Comparison of ENCODE assay signal across 18 cellular contexts in genomic region chr11:1121343-1122331, GRCh38. TPM values are rescaled to one million over a fixed set of nuclear protein-coding genes. Genes with fewer than 3 reads are reported as not detected.
DNase-seq lines count a peak whose midpoint lies in the region; ATAC-seq and TF ChIP-seq lines count a peak whose summit lies in the region.
"Had no signal": no experiment of that assay in that cellular context is flagged by ENCODE, and none has a peak within 500 bp of the region (broad histone marks: within the 10 kb centered on the region; RNA-seq: fewer than 3 reads in every experiment).

No MANE protein-coding gene starts in this region.

- no peak overlapping the region for H3K4me3 Mint-ChIP-seq in activated CD4-positive, alpha-beta T cell treated with anti-CD3 and anti-CD28 coated beads for 36 hours
- H3K4me3 Mint-ChIP-seq: CD8-positive, alpha-beta T cell; GM23338; naive thymus-derived CD4-positive, alpha-beta T cell had no signal

- H3K9me3 Mint-ChIP-seq in activated CD4-positive, alpha-beta T cell treated with anti-CD3 and anti-CD28 coated beads for 36 hours (ENCODE audit: low read depth), result peaks cover 7% of the 10 kb centered on the region
- H3K9me3 Mint-ChIP-seq: CD8-positive, alpha-beta T cell; GM23338 had no signal

- no peak overlapping the region for H3K9ac ChIP-seq in GM23248

- H3F3A ChIP-seq in GM23248 (ENCODE audit: insufficient read depth), result no peaks in the 10 kb centered on the region

- WGBS in GM23248 (ENCODE audit: low coverage in 1 of 2, low lambda C conversion rate in 2 of 2, missing lambda C conversion rate in 2 of 2), 2 experiments, result 48 to 53% methylated on average over 30 to 36 of the region's 37 CpGs

- H3K36me3 Mint-ChIP-seq in activated CD4-positive, alpha-beta T cell treated with anti-CD3 and anti-CD28 coated beads for 36 hours (ENCODE audit: low read depth), result no peaks in the 10 kb centered on the region
- H3K36me3 Mint-ChIP-seq: CD8-positive, alpha-beta T cell had no signal

- ATAC-seq in activated CD4-positive, alpha-beta T cell treated with anti-CD3 and anti-CD28 coated beads for 36 hours, result no peak
- ATAC-seq in GM18907 (IDR thresholded peaks at IDR 0.05; ENCODE audit: unreplicated experiment), result no peak
- ATAC-seq: CD8-positive, alpha-beta T cell; GM23338; left lobe of liver had no signal

- intact Hi-C loops in activated CD4-positive, alpha-beta T cell treated with anti-CD3 and anti-CD28 coated beads for 36 hours (cut with DNase I, micrococcal nuclease), result no loop called here
- intact Hi-C loops in posterior vena cava (cut with DNase I), result no loop called here

- H3K9me2 ChIP-seq in GM23248 (ENCODE audit: insufficient read depth), result no peaks in the 10 kb centered on the region

- H3K9me3 ChIP-seq in GM23248 (ENCODE audit: low read depth), result no peaks in the 10 kb centered on the region

- no peak overlapping the region for H3K4me2 ChIP-seq in GM23248 (ENCODE audit: unreplicated experiment)
- H3K4me2 ChIP-seq: GM23338, hepatocyte had no signal

- no peak overlapping the region for H3K4me3 ChIP-seq in GM23248
- no peak overlapping the region for H3K4me3 ChIP-seq in fibroblast of mammary gland (ENCODE audit: control insufficient read depth, low read depth, low read length)
- H3K4me3 ChIP-seq: GM23338, hepatocyte, SK-N-MC had no signal

- no peak overlapping the region for H3K27ac ChIP-seq in GM23248
- H3K27ac ChIP-seq: hepatocyte, SK-N-MC had no signal

- H3K36me3 ChIP-seq in GM23248 (ENCODE audit: low read depth), result no peaks in the 10 kb centered on the region

- peak; percentile 3 for DNase-seq in activated CD4-positive, alpha-beta T cell treated with anti-CD3 and anti-CD28 coated beads for 36 hours
- no peak for DNase-seq in activated CD4-positive, alpha-beta T cell treated with anti-CD3 and anti-CD28 coated beads, Interleukin-2, amount 50 U/mL, for 48 hours
- DNase-seq in GM23248, result peak; percentile 36
- DNase-seq in fibroblast of mammary gland (ENCODE audit: low read depth), result peak; percentile 3
- DNase-seq in posterior vena cava (ENCODE audit: low spot score), result peak; percentile 77
- no peak for DNase-seq in NCI-H2029 (lab: John Stamatoyannopoulos, UW)
- DNase-seq in stimulated activated CD4-positive, alpha-beta T cell treated with anti-CD3 and anti-CD28 coated beads, Interleukin-1b, Interleukin-23, amount 100 ng/mL, for 48 hours, result no peak
- DNase-seq: naive thymus-derived CD4-positive, alpha-beta T cell; NCI-H1092 treated with DMSO at 0.1 percent for 48 hours had no signal

- H3K4me1 ChIP-seq in GM23248 (ENCODE audit: insufficient read depth), result no peaks in the 10 kb centered on the region

- POLR2A ChIA-PET in activated CD4-positive, alpha-beta T cell treated with anti-CD3 and anti-CD28 coated beads for 36 hours (lab: Charles Lee), result no interaction called here

- H3K27me3 ChIP-seq in GM23248 (replicated peaks; ENCODE audit: insufficient read depth), result no peaks in the 10 kb centered on the region; the same call in 1 of the 2 replicates
- H3K27me3 ChIP-seq: hepatocyte had no signal

- no peaks in the 10 kb centered on the region for H4K20me1 ChIP-seq in GM23248 (ENCODE audit: insufficient read depth)

- no peak overlapping the region for H2AFZ ChIP-seq in GM23248
- H2AFZ ChIP-seq: GM23338, hepatocyte had no signal

- H3K4me1 Mint-ChIP-seq in activated CD4-positive, alpha-beta T cell treated with anti-CD3 and anti-CD28 coated beads for 36 hours, result no peaks in the 10 kb centered on the region
- H3K4me1 Mint-ChIP-seq: GM23338 had no signal

- H3K27me3 Mint-ChIP-seq in activated CD4-positive, alpha-beta T cell treated with anti-CD3 and anti-CD28 coated beads for 36 hours, result peaks cover 5% of the 10 kb centered on the region

- in situ Hi-C loops in GM23248 (cut with MboI), result no loop called here

- H3K79me2 ChIP-seq in GM23248 (ENCODE audit: insufficient read depth), result no peaks in the 10 kb centered on the region
- H3K79me2 ChIP-seq: hepatocyte had no signal

- H3K27ac Mint-ChIP-seq in activated CD4-positive, alpha-beta T cell treated with anti-CD3 and anti-CD28 coated beads for 36 hours, result no peak overlapping the region
- H3K27ac Mint-ChIP-seq: CD8-positive, alpha-beta T cell; GM23338; naive thymus-derived CD4-positive, alpha-beta T cell had no signal

- CTCF ChIA-PET in activated CD4-positive, alpha-beta T cell treated with anti-CD3 and anti-CD28 coated beads for 36 hours (lab: Charles Lee), result no interaction called here

- no peak for TF ChIP-seq CTCF in fibroblast of mammary gland (conservative IDR thresholded peaks at IDR 0.05; ENCODE audit: control insufficient read depth, insufficient read depth, low read depth, low read length)

RNA-seq across cellular contexts. Expression of gene MUC5AC, which starts 36.1 kb away (rescaled TPM):
- total RNA-seq in activated CD4-positive, alpha-beta T cell treated with anti-CD3 and anti-CD28 coated beads for 36 hours, result not detected
- total RNA-seq in GM23248 (2014; rRNA removed; shearing (Covaris generic)), result not detected in 2 replicates
- polyA plus RNA-seq in GM23248 (2016; fragmentation: Nextera tagmentation; extraction: Ambion mirVana), result not detected in 2 replicates
- not detected for total RNA-seq in posterior vena cava
- total RNA-seq: A673; CD8-positive, alpha-beta T cell; G401; GM23338; naive thymus-derived CD4-positive, alpha-beta T cell; renal cortical epithelial cell had no signal
- polyA plus RNA-seq: GM23338; naive thymus-derived CD4-positive, alpha-beta T cell had no signal

RNA-seq across cellular contexts. Expression of gene MUC2, which starts 47.0 kb away (rescaled TPM):
- not detected for total RNA-seq in activated CD4-positive, alpha-beta T cell treated with anti-CD3 and anti-CD28 coated beads for 36 hours
- not detected in 2 replicates for total RNA-seq in GM23248 (2014; rRNA removed; shearing (Covaris generic))
- polyA plus RNA-seq in GM23248 (2016; fragmentation: Nextera tagmentation; extraction: Ambion mirVana), result not detected in 2 replicates
- under 1 TPM in 1 of 2 donors, not detected in 1; 0.05 TPM for total RNA-seq in posterior vena cava
- total RNA-seq: A673; CD8-positive, alpha-beta T cell; G401; GM23338; naive thymus-derived CD4-positive, alpha-beta T cell; renal cortical epithelial cell had no signal
- polyA plus RNA-seq: GM23338; naive thymus-derived CD4-positive, alpha-beta T cell had no signal

Comparison
In these comparisons a context has a peak if more than half of its experiments do, and no peak if none do; other contexts are left out.
1. DNase-seq: peak in activated CD4-positive, alpha-beta T cell treated with anti-CD3 and anti-CD28 coated beads for 36 hours (single experiment), GM23248 (single experiment), fibroblast of mammary gland (single experiment) and posterior vena cava (single experiment); none in activated CD4-positive, alpha-beta T cell treated with anti-CD3 and anti-CD28 coated beads, Interleukin-2, amount 50 U/mL, for 48 hours (0 of 2), NCI-H2029 (single experiment) and stimulated activated CD4-positive, alpha-beta T cell treated with anti-CD3 and anti-CD28 coated beads, Interleukin-1b, Interleukin-23, amount 100 ng/mL, for 48 hours (single experiment).